16 cellular contexts compared by ENCODE assay signal in the genomic region with DNA sequence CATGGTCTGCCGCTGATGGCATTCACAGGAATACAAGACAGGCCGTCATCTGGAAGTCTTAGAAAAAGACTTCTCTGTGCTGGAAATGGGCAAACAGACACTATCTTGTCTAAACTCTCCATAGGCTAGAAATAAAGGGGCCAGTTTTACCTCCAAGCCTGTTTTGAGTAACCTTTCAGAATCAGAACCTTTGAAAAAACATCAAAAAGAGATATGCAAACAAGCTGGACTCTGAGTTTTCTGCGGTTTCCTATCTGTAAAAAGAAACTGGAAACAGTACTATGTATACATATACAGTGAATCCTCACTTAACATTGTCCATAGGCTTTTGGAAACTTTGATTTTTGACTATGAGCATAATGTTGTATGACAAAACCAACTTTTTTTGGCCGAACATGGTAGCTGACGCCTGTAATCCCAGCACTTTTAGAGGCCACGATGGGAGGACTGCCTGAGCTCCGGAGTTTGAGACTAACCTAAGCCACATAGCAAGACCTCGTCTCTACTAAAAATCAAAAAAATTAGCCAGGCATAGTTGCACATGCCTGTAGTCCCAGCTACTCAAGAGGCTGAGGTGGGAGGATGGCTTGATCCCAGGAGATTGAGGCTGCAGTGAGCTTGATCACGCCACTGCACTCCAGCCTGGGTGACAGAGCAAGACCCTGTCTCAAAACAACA.
DNase-seq lines count a peak whose midpoint lies in the region; ATAC-seq and TF ChIP-seq lines count a peak whose summit lies in the region.
"Had no signal": no experiment of that assay in that cellular context is flagged by ENCODE, and none has a peak within 500 bp of the region (broad histone marks: within the 10 kb centered on the region; RNA-seq: fewer than 3 reads in every experiment).

No MANE protein-coding gene starts in this region.

- DNase-seq in central memory CD4-positive, alpha-beta T cell = no peak
- DNase-seq in HCEC 1CT = no peak
- no peak for DNase-seq in left lung
- DNase-seq in lower lobe of right lung = no peak
- DNase-seq: ACHN; activated effector memory CD4-positive, alpha-beta T cell treated with Interleukin-2 at 50 U/mL for 16 hours; DND-41; islet precursor cell; NCI-H1694 treated with DMSO at 0.1 percent for 48 hours; stimulated activated CD4-positive, alpha-beta T cell treated with anti-CD3 and anti-CD28 coated beads, Interleukin-15, amount 100 ng/mL, for 24 hours; stimulated activated naive CD8-positive, alpha-beta T cell treated with anti-CD3 and anti-CD28 coated beads, Interleukin-15, amount 100 ng/mL, for 72 hours had no signal

- intact Hi-C loops in left lung (cut with DNase I) = no loop called here
- intact Hi-C loops in lower lobe of right lung (cut with DNase I) = no loop called here

- H3K4me3 ChIP-seq in DOHH2 (ENCODE audit: low read length) = peak overlapping the region; percentile 52
- H3K4me3 ChIP-seq in left lung = no peak overlapping the region
- H3K4me3 ChIP-seq in lower lobe of right lung = no peak overlapping the region

- H3K36me3 ChIP-seq in DOHH2 (ENCODE audit: control insufficient read depth, low read length) = no peaks in the 10 kb centered on the region
- no peaks in the 10 kb centered on the region for H3K36me3 ChIP-seq in left lung
- H3K36me3 ChIP-seq in lower lobe of right lung = no peaks in the 10 kb centered on the region

- no peaks in the 10 kb centered on the region for H3K9me2 ChIP-seq in DOHH2 (replicated peaks; ENCODE audit: control insufficient read depth, low read length)

- ATAC-seq in GM19025 (IDR thresholded peaks at IDR 0.05; ENCODE audit: low read depth, unreplicated experiment) = peak; percentile 93
- ATAC-seq in GM21786 (IDR thresholded peaks at IDR 0.05; ENCODE audit: unreplicated experiment) = peak; percentile 96
- ATAC-seq in HG03280 (IDR thresholded peaks at IDR 0.05; ENCODE audit: unreplicated experiment) = peak; percentile 85
- ATAC-seq in left lung = no peak
- ATAC-seq in lower lobe of right lung = no peak
- ATAC-seq: stimulated activated naive CD8-positive, alpha-beta T cell treated with anti-CD3 and anti-CD28 coated beads, Interleukin-15, amount 100 ng/mL, for 72 hours had no signal

- H3K79me2 ChIP-seq in DOHH2 (ENCODE audit: control insufficient read depth, low read length) = no peaks in the 10 kb centered on the region

- H3K4me1 ChIP-seq in DOHH2 (ENCODE audit: control insufficient read depth, low read length) (peaks cover 41% of the 10 kb centered on the region), left lung (no peaks in the 10 kb centered on the region), lower lobe of right lung (no peaks in the 10 kb centered on the region)

- H4K20me1 ChIP-seq in DOHH2 (ENCODE audit: control insufficient read depth, insufficient read depth, low read depth, low read length) = no peaks in the 10 kb centered on the region

- peak overlapping the region; percentile 70 for H3K4me2 ChIP-seq in DOHH2 (ENCODE audit: low read length)

- TF ChIP-seq CTCF in DOHH2 (IDR thresholded peaks at IDR 0.05; ENCODE audit: low read depth, low read length, poor library complexity, severe bottlenecking) (no peak), left lung (IDR thresholded peaks at IDR 0.05) (no peak), lower lobe of right lung (IDR thresholded peaks at IDR 0.05) (no peak)

- no peaks in the 10 kb centered on the region for H3F3A ChIP-seq in DOHH2 (ENCODE audit: control insufficient read depth, insufficient read depth)

- H3K27me3 ChIP-seq in DOHH2 (ENCODE audit: control insufficient read depth, low read length) (0 out of 2 replicates have a peak, but pooled peaks cover 7% of the 10 kb centered on the region), left lung (no peaks in the 10 kb centered on the region), lower lobe of right lung (ENCODE audit: low read depth) (no peaks in the 10 kb centered on the region)

- H3K27ac ChIP-seq in DOHH2 (ENCODE audit: low read depth, low read length) = peak overlapping the region; percentile 17; the same call in 1 of the 2 replicates
- H3K27ac ChIP-seq in left lung = no peak overlapping the region
- no peak overlapping the region for H3K27ac ChIP-seq in lower lobe of right lung
- H3K27ac ChIP-seq: HL-60 had no signal

- H3K9me3 ChIP-seq in DOHH2 (ENCODE audit: control insufficient read depth, insufficient read depth, low read length) = no peaks in the 10 kb centered on the region
- H3K9me3 ChIP-seq in left lung = no peaks in the 10 kb centered on the region
- no peaks in the 10 kb centered on the region for H3K9me3 ChIP-seq in lower lobe of right lung

Comparison
In these comparisons a context has a peak if more than half of its experiments do, and no peak if none do; other contexts are left out.
1. ATAC-seq: peak in GM19025 (single experiment), GM21786 (single experiment) and HG03280 (single experiment); none in left lung (single experiment) and lower lobe of right lung (0 of 2).